In genomic region chr5:78804995-78805394, GRCh38 we compare ENCODE assay signal across 33 cellular contexts.
"Had no signal": no experiment of that assay in that cellular context is flagged by ENCODE, and none has a peak within 500 bp of the region (broad histone marks: within the 10 kb centered on the region; RNA-seq: fewer than 3 reads in every experiment).

No MANE protein-coding gene starts in this region.

- DNase-seq: activated CD4-positive, alpha-beta memory T cell treated with anti-CD3 and anti-CD28 coated beads, Interleukin-2, amount 10 ng/mL, durations not matched to agents 7 days and 5 days; activated CD4-positive, alpha-beta T cell treated with anti-CD3 and anti-CD28 coated beads for 1 hour; activated CD4-positive, alpha-beta T cell treated with anti-CD3 and anti-CD28 coated beads for 4 hours; activated CD4-positive, alpha-beta T cell treated with anti-CD3 and anti-CD28 coated beads, Interleukin-2, amount 10 ng/mL, durations not matched to agents 7 days and 5 days; activated CD4-positive, alpha-beta T cell treated with anti-CD3 and anti-CD28 coated beads, Interleukin-2, amount 50 U/mL, for 4 hours; activated CD8-positive, alpha-beta memory T cell treated with anti-CD3 and anti-CD28 coated beads, Interleukin-2, amount 50 U/mL, for 48 hours; activated gamma-delta T cell; activated naive CD4-positive, alpha-beta T cell; activated naive CD4-positive, alpha-beta T cell treated with anti-CD3 and anti-CD28 coated beads, Interleukin-2, amount 10 ng/mL, durations not matched to agents 7 days and 5 days; activated naive CD8-positive, alpha-beta T cell treated with anti-CD3 and anti-CD28 coated beads, Interleukin-2, amount 10 ng/mL, durations not matched to agents 7 days and 5 days; activated T-cell treated with anti-CD3 and anti-CD28 coated beads for 4 hours; activated T-cell treated with anti-CD3 and anti-CD28 coated beads, Interleukin-2, amount 50 U/mL, for 24 hours; activated T-cell treated with anti-CD3 and anti-CD28 coated beads, Interleukin-2, amount 50 U/mL, for 72 hours; caudate nucleus; effector CD8-positive, alpha-beta T cell; foreskin fibroblast; glutamatergic neuron; heart left ventricle; T-helper 1 cell; T-helper 17 cell; T1000 had no signal

- ATAC-seq: activated naive CD4-positive, alpha-beta T cell treated with anti-CD3 and anti-CD28 coated beads, Interleukin-2, amount 50 U/mL, for 72 hours; activated T-cell treated with anti-CD3 and anti-CD28 coated beads, Interleukin-2, amount 50 U/mL, for 72 hours; esophagus mucosa; heart left ventricle; T-helper 17 cell; WTC11 had no signal

- H3K4me3 Mint-ChIP-seq: activated CD4-positive, alpha-beta memory T cell treated with anti-CD3 and anti-CD28 coated beads, Interleukin-2, amount 10 ng/mL, durations not matched to agents 7 days and 5 days; activated CD4-positive, alpha-beta T cell treated with anti-CD3 and anti-CD28 coated beads, Interleukin-2, amount 10 ng/mL, durations not matched to agents 7 days and 5 days; activated naive CD4-positive, alpha-beta T cell treated with anti-CD3 and anti-CD28 coated beads, Interleukin-2, amount 10 ng/mL, durations not matched to agents 7 days and 5 days; activated naive CD8-positive, alpha-beta T cell treated with anti-CD3 and anti-CD28 coated beads, Interleukin-2, amount 10 ng/mL, durations not matched to agents 7 days and 5 days; activated T-cell treated with anti-CD3 and anti-CD28 coated beads, Interleukin-2, amount 50 U/mL, for 24 hours; activated T-cell treated with anti-CD3 and anti-CD28 coated beads, Interleukin-2, amount 50 U/mL, for 72 hours; T-helper 17 cell; T-helper 2 cell treated with Interferon-gamma antibody and Interleukin-4, amounts not matched to agents 5 μg/mL and 100 μg/mL, for 36 hours; WTC11 had no signal

- H3K27ac Mint-ChIP-seq: activated CD4-positive, alpha-beta memory T cell treated with anti-CD3 and anti-CD28 coated beads, Interleukin-2, amount 10 ng/mL, durations not matched to agents 7 days and 5 days; activated CD4-positive, alpha-beta T cell treated with anti-CD3 and anti-CD28 coated beads, Interleukin-2, amount 10 ng/mL, durations not matched to agents 7 days and 5 days; activated naive CD4-positive, alpha-beta T cell treated with anti-CD3 and anti-CD28 coated beads, Interleukin-2, amount 10 ng/mL, durations not matched to agents 7 days and 5 days; activated naive CD8-positive, alpha-beta T cell treated with anti-CD3 and anti-CD28 coated beads, Interleukin-2, amount 10 ng/mL, durations not matched to agents 7 days and 5 days; activated T-cell treated with anti-CD3 and anti-CD28 coated beads, Interleukin-2, amount 50 U/mL, for 24 hours; activated T-cell treated with anti-CD3 and anti-CD28 coated beads, Interleukin-2, amount 50 U/mL, for 72 hours; T-helper 17 cell; T-helper 2 cell treated with Interferon-gamma antibody and Interleukin-4, amounts not matched to agents 5 μg/mL and 100 μg/mL, for 36 hours; WTC11 had no signal

- H3K27me3 ChIP-seq: ascending aorta, heart left ventricle had no signal

- H3K27me3 Mint-ChIP-seq: activated CD4-positive, alpha-beta memory T cell treated with anti-CD3 and anti-CD28 coated beads, Interleukin-2, amount 10 ng/mL, durations not matched to agents 7 days and 5 days; activated CD4-positive, alpha-beta T cell treated with anti-CD3 and anti-CD28 coated beads, Interleukin-2, amount 10 ng/mL, durations not matched to agents 7 days and 5 days; activated naive CD4-positive, alpha-beta T cell treated with anti-CD3 and anti-CD28 coated beads, Interleukin-2, amount 10 ng/mL, durations not matched to agents 7 days and 5 days; activated naive CD8-positive, alpha-beta T cell treated with anti-CD3 and anti-CD28 coated beads, Interleukin-2, amount 10 ng/mL, durations not matched to agents 7 days and 5 days; activated T-cell treated with anti-CD3 and anti-CD28 coated beads, Interleukin-2, amount 50 U/mL, for 24 hours; T-helper 17 cell had no signal

- H3K4me3 ChIP-seq: ascending aorta, heart left ventricle had no signal

- FAIRE-seq: colon, endometrium, endothelial cell of umbilical vein, frontal cortex, TTC549 had no signal

- H3K9me3 ChIP-seq: ascending aorta, heart left ventricle had no signal

- H3K27ac ChIP-seq: ascending aorta, epithelial cell of prostate, VCaP had no signal

- H3K4me1 Mint-ChIP-seq: activated CD4-positive, alpha-beta T cell treated with anti-CD3 and anti-CD28 coated beads, Interleukin-2, amount 10 ng/mL, durations not matched to agents 7 days and 5 days; activated naive CD4-positive, alpha-beta T cell treated with anti-CD3 and anti-CD28 coated beads, Interleukin-2, amount 10 ng/mL, durations not matched to agents 7 days and 5 days; activated naive CD8-positive, alpha-beta T cell treated with anti-CD3 and anti-CD28 coated beads, Interleukin-2, amount 10 ng/mL, durations not matched to agents 7 days and 5 days had no signal

- H3K36me3 ChIP-seq: ascending aorta, heart left ventricle had no signal
